Comparison of ENCODE assay signal across 21 cellular contexts in genomic region chr9:130555968-130556367, GRCh38. TPM values are rescaled to one million over a fixed set of nuclear protein-coding genes. Genes with fewer than 3 reads are reported as not detected.
A peak's percentile ranks its signal among the peaks of the same experiment; 100 is the strongest.
DNase-seq lines count a peak whose midpoint lies in the region; ATAC-seq and TF ChIP-seq lines count a peak whose summit lies in the region.
"Had no signal": no experiment of that assay in that cellular context is flagged by ENCODE, and none has a peak within 500 bp of the region (broad histone marks: within the 10 kb centered on the region; RNA-seq: fewer than 3 reads in every experiment).

No MANE protein-coding gene starts in this region.

- 72% methylated on average over 6 of the region's 6 CpGs for WGBS in smooth muscle cell (ENCODE audit: low lambda C conversion rate)

- H3K79me2 ChIP-seq in HCT116 (ENCODE audit: insufficient read depth, low read length) (no peaks in the 10 kb centered on the region), smooth muscle cell (ENCODE audit: low read depth) (no peaks in the 10 kb centered on the region)

- peak; percentile 46 for DNase-seq in ACHN
- DNase-seq in HCT116 (ENCODE audit: low read depth, low spot score) = no peak
- no peak for DNase-seq in WERI-Rb-1
- DNase-seq in kidney epithelial cell (ENCODE audit: low read depth) = peak; percentile 16
- DNase-seq in smooth muscle cell (lab: John Stamatoyannopoulos, UW; ENCODE audit: unreplicated experiment) = no peak
- DNase-seq: activated B cell treated with CpG ODN at 0.5 μM for 24 hours; activated CD4-positive, alpha-beta memory T cell treated with anti-CD3 and anti-CD28 coated beads for 36 hours; activated gamma-delta T cell treated with Interleukin-2 at 50 U/mL for 16 hours; activated T-cell treated with anti-CD3 and anti-CD28 coated beads for 4 hours; amniotic stem cell; CD4-positive, alpha-beta T cell; GOT3; left ventricle myocardium inferior; MM.1S; NCI-H1694; NCI-H510A; SIG-M5; stimulated activated CD4-positive, alpha-beta T cell treated with anti-CD3 and anti-CD28 coated beads, Interleukin-15, amount 100 ng/mL, for 24 hours had no signal

- H3K4me3 ChIP-seq in HCT116 (replicated peaks in 1 of 2; ENCODE audit: low read depth in 1 of 2, low read length in 2 of 2) (no peak overlapping the region), WERI-Rb-1 (ENCODE audit: low read depth, low read length) (peak overlapping the region; percentile 21; the same call in 1 of the 2 replicates), kidney epithelial cell (ENCODE audit: low read depth, low read length) (no peak overlapping the region), smooth muscle cell (no peak overlapping the region)
- H3K4me3 ChIP-seq: left ventricle myocardium inferior had no signal

- no peak for TF ChIP-seq RAD21 in HCT116 (IDR thresholded peaks at IDR 0.05; ENCODE audit: low read depth)

- in situ Hi-C loops in ACHN (cut with HindIII; ENCODE audit: low pct_ligation_motif_present, low pct_unique_long_range_greater_than_20kb, low sequenced_read_pairs) = no loop called here

- H4K20me1 ChIP-seq in HCT116 (ENCODE audit: insufficient read depth) = no peaks in the 10 kb centered on the region
- H4K20me1 ChIP-seq in smooth muscle cell (ENCODE audit: low read depth) = no peaks in the 10 kb centered on the region

- H3K27me3 ChIP-seq in HCT116 (ENCODE audit: insufficient read depth, low read length) (no peaks in the 10 kb centered on the region), WERI-Rb-1 (ENCODE audit: insufficient read depth, low read depth, severe bottlenecking) (no peaks in the 10 kb centered on the region), kidney epithelial cell (ENCODE audit: control insufficient read depth, insufficient read depth, low read length) (peaks cover 3% of the 10 kb centered on the region), smooth muscle cell (ENCODE audit: low read depth) (no peaks in the 10 kb centered on the region)

- H3K9ac ChIP-seq in HCT116 (ENCODE audit: low read length) (no peak overlapping the region), smooth muscle cell (ENCODE audit: low read depth) (no peak overlapping the region)

- RAD21 ChIA-PET in HCT116 (lab: Charles Lee; ENCODE audit: low non-redundant PET in 1 of 2, low total read pairs in 2 of 2, uncharacterized antibody in 2 of 2, unreplicated experiment in 2 of 2) = no interaction called here

- CTCF ChIA-PET in HCT116 (lab: Charles Lee) = interaction anchor here (1.2 kb wide), 1 partner anchor 145 kb away, joined by 3 read pairs; no protein-coding TSS in a partner anchor

- TF ChIP-seq POLR2A in HCT116 (IDR thresholded peaks at IDR 0.05; ENCODE audit: borderline replicate concordance, extremely low read depth, insufficient read depth, insufficient read length) = no peak

- BruUV-seq in HCT116 (replicated peaks; lab: Mats Ljungman, UMichigan) = no TSS peak

- peaks cover 0 to 4% of the 10 kb centered on the region in 2 experiments; a peak in 1 of 4 replicates for H3K9me3 ChIP-seq in HCT116 (ENCODE audit: control insufficient read depth in 1 of 2, insufficient read depth in 1 of 2, low read depth in 1 of 2, low read length in 2 of 2)
- no peaks in the 10 kb centered on the region for H3K9me3 ChIP-seq in WERI-Rb-1 (ENCODE audit: severe bottlenecking)
- H3K9me3 ChIP-seq in smooth muscle cell (replicated peaks; ENCODE audit: low read depth) = no peaks in the 10 kb centered on the region

- POLR2A ChIA-PET in HCT116 (lab: Charles Lee) = no interaction called here

- intact Hi-C loops in HCT116 (cut with micrococcal nuclease) = no loop called here

- H3K36me3 ChIP-seq in HCT116 (ENCODE audit: control insufficient read depth in 1 of 2, insufficient read depth in 2 of 2, low read length in 2 of 2) (no peaks in the 10 kb centered on the region), WERI-Rb-1 (no peaks in the 10 kb centered on the region), kidney epithelial cell (ENCODE audit: control insufficient read depth, insufficient read depth, low read length) (no peaks in the 10 kb centered on the region), smooth muscle cell (ENCODE audit: low read depth) (no peaks in the 10 kb centered on the region)
- H3K36me3 ChIP-seq: left ventricle myocardium inferior had no signal

- H3K4me2 ChIP-seq in HCT116 (ENCODE audit: low read length) = peak overlapping the region; percentile 52
- H3K4me2 ChIP-seq in smooth muscle cell = no peak overlapping the region

- H3F3A ChIP-seq in smooth muscle cell (ENCODE audit: low read depth) = no peaks in the 10 kb centered on the region

- ATAC-seq in HCT116 (peak; percentile 72), HG03139 (IDR thresholded peaks at IDR 0.05; ENCODE audit: unreplicated experiment) (no peak), HG03442 (IDR thresholded peaks at IDR 0.05; ENCODE audit: unreplicated experiment) (no peak), GM21619 (IDR thresholded peaks at IDR 0.05; ENCODE audit: unreplicated experiment) (no peak)

- H3K9me2 ChIP-seq in HCT116 (ENCODE audit: insufficient read depth) = no peaks in the 10 kb centered on the region

- H2AFZ ChIP-seq in HCT116 (ENCODE audit: low read depth, low read length, poor library complexity, severe bottlenecking) (peak overlapping the region; percentile 89), smooth muscle cell (ENCODE audit: low read depth) (no peak overlapping the region)

- H3K4me1 ChIP-seq in HCT116 (ENCODE audit: control insufficient read depth in 1 of 2, insufficient read depth in 2 of 2, low read length in 2 of 2) (peaks cover 4 to 16% of the 10 kb centered on the region in 2 experiments; a peak in 3 of 4 replicates), smooth muscle cell (ENCODE audit: low read depth) (no peaks in the 10 kb centered on the region)
- H3K4me1 ChIP-seq: left ventricle myocardium inferior had no signal

- no peak for TF ChIP-seq CTCF in HCT116 (IDR thresholded peaks at IDR 0.05 in 2 of 3, conservative IDR thresholded peaks at IDR 0.05 in 1 of 3; ENCODE audit: borderline replicate concordance in 1 of 3, insufficient read depth in 1 of 3, low read depth in 2 of 3, low read length in 2 of 3)
- no peak for TF ChIP-seq CTCF in WERI-Rb-1 (IDR thresholded peaks at IDR 0.05; ENCODE audit: low read depth, low read length)
- TF ChIP-seq CTCF in kidney epithelial cell (IDR thresholded peaks at IDR 0.05; ENCODE audit: insufficient read depth, low read length, poor library complexity, severe bottlenecking) = no peak
- TF ChIP-seq CTCF in smooth muscle cell (IDR thresholded peaks at IDR 0.05; ENCODE audit: borderline replicate concordance, insufficient read depth, poor library complexity, severe bottlenecking) = no peak

- no peak overlapping the region for H3K27ac ChIP-seq in HCT116 (ENCODE audit: low read depth, low read length)
- H3K27ac ChIP-seq in WERI-Rb-1 = no peak overlapping the region
- H3K27ac ChIP-seq in smooth muscle cell (ENCODE audit: low read depth) = no peak overlapping the region
- H3K27ac ChIP-seq: left ventricle myocardium inferior had no signal

TF ChIP-seq in HCT116, 20 proteins besides CTCF, POLR2A, EP300 and RAD21:
- TF ChIP-seq EGR1 (IDR thresholded peaks at IDR 0.05; ENCODE audit: low read depth) = no peak
- TF ChIP-seq CBX3 (IDR thresholded peaks at IDR 0.05; ENCODE audit: low read depth) = peak; percentile 57; the same call in 1 of the 2 replicates
- peak; percentile 52; the same call in 1 of the 2 replicates for TF ChIP-seq FOSL1 (IDR thresholded peaks at IDR 0.05; ENCODE audit: low read depth)
- TF ChIP-seq JUND (IDR thresholded peaks at IDR 0.05) = peak; percentile 58; the same call in 1 of the 2 replicates
- TF ChIP-seq SIN3A (IDR thresholded peaks at IDR 0.05; ENCODE audit: low read depth) = no peak

RNA-seq across cellular contexts. Expression of gene FUBP3, which starts 23.4 kb away (rescaled TPM):
- 73.7 TPM for total RNA-seq in HCT116 (2021; ENCODE audit: unreplicated experiment)
- polyA plus RNA-seq in HCT116 (2012) = 68.2 and 72.3 TPM in 2 replicates
- 40.5 and 49.5 TPM in 2 replicates for total RNA-seq in kidney epithelial cell
- 46.0 and 52.5 TPM in 2 replicates for total RNA-seq in smooth muscle cell
- 46.9 and 50.3 TPM in 2 replicates for polyA plus RNA-seq in smooth muscle cell

Comparison
In these comparisons a context has a peak if more than half of its experiments do, and no peak if none do; other contexts are left out.
1. DNase-seq: peak in ACHN (single experiment) and kidney epithelial cell (single experiment); none in HCT116 (single experiment), WERI-Rb-1 (single experiment) and smooth muscle cell (single experiment).